10 cellular contexts compared by ENCODE assay signal in the genomic region with DNA sequence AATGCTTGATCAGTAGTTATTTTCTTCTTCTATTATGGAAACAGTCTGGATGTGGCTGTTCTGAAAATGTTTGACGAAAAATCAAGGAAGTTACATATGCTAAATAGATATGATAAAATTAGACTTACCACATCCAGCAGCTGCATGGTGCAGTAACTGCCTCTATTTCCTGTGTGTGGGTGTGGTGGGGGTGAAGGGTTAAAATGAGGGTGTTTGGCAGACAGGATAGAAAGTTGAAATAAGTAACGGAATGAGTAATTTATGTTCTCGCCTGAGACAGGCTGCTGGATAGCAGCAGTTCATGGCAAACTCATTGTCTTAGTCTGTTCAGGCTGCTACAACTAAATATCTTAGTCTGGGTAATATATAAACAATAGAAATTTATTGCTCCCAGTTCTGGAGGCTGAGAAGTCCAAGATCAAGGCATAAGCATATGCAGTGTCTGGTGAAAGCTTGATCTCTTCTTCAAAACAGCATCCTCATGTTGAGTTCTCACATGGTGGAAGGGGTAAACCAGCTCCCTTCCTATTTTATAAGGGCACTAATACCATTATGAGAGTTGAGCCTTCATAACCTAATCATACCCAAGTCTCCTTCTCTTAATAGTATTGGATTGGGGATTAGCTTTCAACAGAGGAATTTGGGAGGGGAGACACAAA.
DNase-seq lines count a peak whose midpoint lies in the region; ATAC-seq and TF ChIP-seq lines count a peak whose summit lies in the region.
"Had no signal": no experiment of that assay in that cellular context is flagged by ENCODE, and none has a peak within 500 bp of the region (broad histone marks: within the 10 kb centered on the region; RNA-seq: fewer than 3 reads in every experiment).

No MANE protein-coding gene starts in this region.

- H3K9me3 ChIP-seq in KOPT-K1 (ENCODE audit: insufficient read depth, low read length, poor library complexity, severe bottlenecking): no peaks in the 10 kb centered on the region
- H3K9me3 ChIP-seq in hepatocyte (ENCODE audit: low read depth): no peaks in the 10 kb centered on the region

- in situ Hi-C loops in GM13976 (cut with MboI; ENCODE audit: low sequenced_read_pairs, unreplicated experiment): no loop called here

- ATAC-seq in GM21737 (IDR thresholded peaks at IDR 0.05; ENCODE audit: unreplicated experiment): peak; percentile 94

- H3K36me3 ChIP-seq in KOPT-K1 (ENCODE audit: insufficient read depth, low read length) (no peaks in the 10 kb centered on the region), hepatocyte (replicated peaks; ENCODE audit: insufficient read depth, low read depth) (no peaks in the 10 kb centered on the region)

- no peak for TF ChIP-seq CTCF in GM13976 (IDR thresholded peaks at IDR 0.05; ENCODE audit: borderline replicate concordance, control extremely low read depth, extremely low read depth, insufficient read depth, missing control alignments)
- no peak for TF ChIP-seq CTCF in hepatocyte (IDR thresholded peaks at IDR 0.05; ENCODE audit: poor library complexity)

- no peaks in the 10 kb centered on the region for H3K79me2 ChIP-seq in hepatocyte

- peak; percentile 29 for DNase-seq in GM13976 (ENCODE audit: low spot score)
- DNase-seq in activated naive CD4-positive, alpha-beta T cell treated with anti-CD3 and anti-CD28 coated beads, Interleukin-2, amount 50 U/mL, for 16 hours: peak; percentile 17
- DNase-seq in NCI-H526 treated with DMSO at 0.1 percent for 48 hours (lab: John Stamatoyannopoulos, UW): no peak
- DNase-seq in hepatocyte (ENCODE audit: low spot score): no peak
- DNase-seq in cerebellum (ENCODE audit: low spot score): no peak
- DNase-seq in NCI-H1105 treated with DMSO at 0.1 percent for 48 hours (lab: John Stamatoyannopoulos, UW): no peak
- DNase-seq: anterior cingulate cortex had no signal

- H4K20me1 ChIP-seq in hepatocyte (ENCODE audit: insufficient read depth, poor library complexity, severe bottlenecking): no peaks in the 10 kb centered on the region

- H3K4me3 ChIP-seq in hepatocyte: no peak overlapping the region
- H3K4me3 ChIP-seq: SK-N-MC had no signal

- no peaks in the 10 kb centered on the region for H3K27me3 ChIP-seq in hepatocyte

- H3K27ac ChIP-seq in KOPT-K1 (ENCODE audit: low read depth, low read length, poor library complexity, severe bottlenecking) (peak overlapping the region; percentile 72), hepatocyte (no peak overlapping the region)
- H3K27ac ChIP-seq: SK-N-MC had no signal

- WGBS in hepatocyte (ENCODE audit: low lambda C conversion rate, missing lambda C conversion rate): 98% methylated on average over 3 of the region's 3 CpGs

- no peak overlapping the region for H2AFZ ChIP-seq in hepatocyte

- no peak overlapping the region for H3K4me2 ChIP-seq in hepatocyte

- no peaks in the 10 kb centered on the region for H3K9me2 ChIP-seq in hepatocyte (replicated peaks; ENCODE audit: insufficient read depth)

- H3K4me1 ChIP-seq in hepatocyte (ENCODE audit: insufficient read depth): no peaks in the 10 kb centered on the region

Comparison
In these comparisons a context has a peak if more than half of its experiments do, and no peak if none do; other contexts are left out.
1. DNase-seq: peak in GM13976 (single experiment) and activated naive CD4-positive, alpha-beta T cell treated with anti-CD3 and anti-CD28 coated beads, Interleukin-2, amount 50 U/mL, for 16 hours (single experiment); none in NCI-H526 treated with DMSO at 0.1 percent for 48 hours (single experiment), hepatocyte (single experiment), cerebellum (single experiment) and NCI-H1105 treated with DMSO at 0.1 percent for 48 hours (single experiment).